7 cellular contexts compared by ENCODE assay signal in the genomic region with DNA sequence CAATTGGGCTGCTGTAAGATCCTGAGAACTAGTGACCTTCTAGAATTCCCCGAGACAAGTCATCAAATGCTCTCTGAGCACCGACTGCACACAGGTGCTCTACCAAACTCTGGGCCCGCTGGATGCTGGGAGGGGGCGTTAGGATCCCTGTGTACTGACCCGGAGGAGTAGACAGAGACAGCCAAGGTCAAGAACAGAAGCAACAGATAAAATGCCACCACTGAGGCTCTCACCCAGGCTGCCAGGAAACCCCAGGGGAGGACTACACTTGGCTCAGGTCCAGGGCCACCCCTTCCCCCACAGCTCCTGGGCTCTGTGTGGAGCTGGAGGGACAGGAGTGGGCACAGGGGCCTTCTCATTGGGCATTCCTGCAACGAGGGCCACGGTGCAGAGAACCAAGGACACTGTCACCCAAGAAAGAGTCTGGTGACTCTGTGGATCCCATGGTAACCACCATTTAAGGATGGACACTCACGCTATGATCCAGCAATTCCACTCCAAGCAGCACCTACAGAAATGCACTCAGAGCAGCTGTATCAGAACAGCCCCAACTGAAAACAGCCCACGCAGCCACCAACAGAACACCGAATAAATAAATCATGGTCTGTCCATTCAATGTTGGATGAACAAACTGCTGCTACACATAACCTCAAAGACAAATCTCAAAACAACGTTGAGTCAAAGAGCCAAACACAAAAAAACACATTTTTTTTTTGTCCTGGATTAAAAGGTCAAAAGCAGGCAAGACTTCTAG. TPM values are rescaled to one million over a fixed set of nuclear protein-coding genes. Genes with fewer than 3 reads are reported as not detected.
A peak's percentile ranks its signal among the peaks of the same experiment; 100 is the strongest.
DNase-seq lines count a peak whose midpoint lies in the region; ATAC-seq, FAIRE-seq and TF ChIP-seq lines count a peak whose summit lies in the region.

No MANE protein-coding gene starts in this region.

- no peaks in the 10 kb centered on the region for H3K36me3 ChIP-seq in pancreas

- H3K4me3 Mint-ChIP-seq in activated CD4-positive, alpha-beta memory T cell treated with anti-CD3 and anti-CD28 coated beads, Interleukin-2, amount 10 ng/mL, durations not matched to agents 7 days and 5 days = no peak overlapping the region

- peaks cover 17 to 51% (median 18%) of the 10 kb centered on the region in 3 donors for H3K4me1 ChIP-seq in pancreas

- peak overlapping the region in 3 of 4 donors; percentile 2 to 55 (median 36) for H3K27ac ChIP-seq in pancreas

- POLR2A ChIA-PET in activated CD4-positive, alpha-beta memory T cell treated with anti-CD3 and anti-CD28 coated beads, Interleukin-2, amount 10 ng/mL, durations not matched to agents 7 days and 5 days (lab: Charles Lee) = interaction anchor here (0.8 to 9.9 kb wide), 11 partner anchors 10 to 487 kb away, joined by 3 to 136 read pairs (median 6); a partner anchor contains a TSS

- no peaks in the 10 kb centered on the region for H3K27me3 ChIP-seq in pancreas

- peaks cover 4% of the 10 kb centered on the region for H3K36me3 Mint-ChIP-seq in activated CD4-positive, alpha-beta memory T cell treated with anti-CD3 and anti-CD28 coated beads, Interleukin-2, amount 10 ng/mL, durations not matched to agents 7 days and 5 days (ENCODE audit: low read depth)

- no peak for FAIRE-seq in pancreas (lab: Jason Lieb, UNC)

- H3K4me1 Mint-ChIP-seq in activated CD4-positive, alpha-beta memory T cell treated with anti-CD3 and anti-CD28 coated beads, Interleukin-2, amount 10 ng/mL, durations not matched to agents 7 days and 5 days = peaks cover 93% of the 10 kb centered on the region

- no peaks in the 10 kb centered on the region for H3K9me3 Mint-ChIP-seq in activated CD4-positive, alpha-beta memory T cell treated with anti-CD3 and anti-CD28 coated beads, Interleukin-2, amount 10 ng/mL, durations not matched to agents 7 days and 5 days

- no peaks in the 10 kb centered on the region for H3K27me3 Mint-ChIP-seq in activated CD4-positive, alpha-beta memory T cell treated with anti-CD3 and anti-CD28 coated beads, Interleukin-2, amount 10 ng/mL, durations not matched to agents 7 days and 5 days

- DNase-seq in activated CD4-positive, alpha-beta memory T cell treated with anti-CD3 and anti-CD28 coated beads, Interleukin-2, amount 10 ng/mL, durations not matched to agents 7 days and 5 days = no peak
- DNase-seq in pancreas (peak in 1 of 6 donors; percentile 63), epidermal melanocyte (ENCODE audit: insufficient read length, low spot score) (no peak), NCI-H774 (lab: John Stamatoyannopoulos, UW) (no peak), NCI-H1092 (lab: John Stamatoyannopoulos, UW) (no peak)

- CTCF ChIA-PET in activated CD4-positive, alpha-beta memory T cell treated with anti-CD3 and anti-CD28 coated beads, Interleukin-2, amount 10 ng/mL, durations not matched to agents 7 days and 5 days (lab: Charles Lee) = interaction anchor here (2.3 kb wide), 1 partner anchor 39 kb away, joined by 6 read pairs; a partner anchor contains a TSS

- intact Hi-C loops in pancreas (cut with DNase I) = no loop called here

- ATAC-seq in GM18858 (IDR thresholded peaks at IDR 0.05; ENCODE audit: unreplicated experiment) (peak; percentile 5), HG02798 (IDR thresholded peaks at IDR 0.05; ENCODE audit: poor library complexity, unreplicated experiment) (peak; percentile 0), pancreas (peak in 1 of 4 donors; percentile 13)

- TF ChIP-seq CTCF in pancreas (IDR thresholded peaks at IDR 0.05) = no peak

- H3K4me3 ChIP-seq in pancreas = no peak overlapping the region

- 49 to 51% methylated on average over 11 of the region's 11 CpGs for WGBS in pancreas, 2 donors

- H3K27ac Mint-ChIP-seq in activated CD4-positive, alpha-beta memory T cell treated with anti-CD3 and anti-CD28 coated beads, Interleukin-2, amount 10 ng/mL, durations not matched to agents 7 days and 5 days = peak overlapping the region; percentile 90

- H3K9me3 ChIP-seq in pancreas = no peaks in the 10 kb centered on the region

RNA-seq across cellular contexts. Expression of a gene that starts 16.8 kb away (rescaled TPM):
- total RNA-seq in activated CD4-positive, alpha-beta memory T cell treated with anti-CD3 and anti-CD28 coated beads, Interleukin-2, amount 10 ng/mL, durations not matched to agents 7 days and 5 days = 10 to 100 TPM; 57.3 to 57.7 TPM
- 10 to 100 TPM; 32.1 to 42.1 (median 35.5) TPM for total RNA-seq in pancreas
- 10 to 100 TPM; 22.9 to 28.2 TPM for polyA plus RNA-seq in pancreas

RNA-seq across cellular contexts. Expression of a gene that starts 39.0 kb away (rescaled TPM):
- 10 to 100 TPM; 15.5 to 15.9 TPM for total RNA-seq in activated CD4-positive, alpha-beta memory T cell treated with anti-CD3 and anti-CD28 coated beads, Interleukin-2, amount 10 ng/mL, durations not matched to agents 7 days and 5 days
- 1 to 10 TPM; 3.9 to 7.1 (median 4.4) TPM for total RNA-seq in pancreas
- polyA plus RNA-seq in pancreas = 1 to 10 TPM; 3.7 to 3.8 TPM

RNA-seq across cellular contexts. Expression of a gene that starts 46.8 kb away (rescaled TPM):
- total RNA-seq in activated CD4-positive, alpha-beta memory T cell treated with anti-CD3 and anti-CD28 coated beads, Interleukin-2, amount 10 ng/mL, durations not matched to agents 7 days and 5 days = 10 to 100 TPM; 50.8 to 53.6 TPM
- 10 to 100 TPM; 11.0 to 21.7 (median 16.6) TPM for total RNA-seq in pancreas
- polyA plus RNA-seq in pancreas = 10 to 100 TPM; 23.8 to 26.8 TPM
